ENCODE assay signal across 2 cellular contexts in genomic region chr6:54481096-54481495, GRCh38.
TF ChIP-seq lines count a peak whose summit lies in the region.

No MANE protein-coding gene starts in this region.

TF ChIP-seq in SK-N-SH, 30 proteins besides CTCF, POLR2A, EP300 and RAD21 (continued from another document):
- no peak for TF ChIP-seq REST (IDR thresholded peaks at IDR 0.05; ENCODE audit: low read depth, low read length)

TF ChIP-seq in SK-N-SH treated with all-trans-retinoic acid at 6 μM for 48 hours, 23 proteins besides CTCF, POLR2A, EP300 and RAD21 (continued from another document):
- TF ChIP-seq PATZ1 (CRISPR knock-in tag; IDR thresholded peaks at IDR 0.05; ENCODE audit: borderline replicate concordance), result no peak
- no peak for TF ChIP-seq ARNTL (CRISPR knock-in tag; IDR thresholded peaks at IDR 0.05; ENCODE audit: borderline replicate concordance, low read depth)
- no peak for TF ChIP-seq RARB (CRISPR knock-in tag; IDR thresholded peaks at IDR 0.05)
- TF ChIP-seq SNAI2 (CRISPR knock-in tag; IDR thresholded peaks at IDR 0.05), result no peak
- no peak for TF ChIP-seq TCF4 (CRISPR knock-in tag; IDR thresholded peaks at IDR 0.05; ENCODE audit: borderline replicate concordance)
- TF ChIP-seq ZNF565 (CRISPR knock-in tag; conservative IDR thresholded peaks at IDR 0.05; ENCODE audit: low read depth), result no peak
- TF ChIP-seq BACH2 (CRISPR knock-in tag; IDR thresholded peaks at IDR 0.05; ENCODE audit: borderline replicate concordance), result no peak
- no peak for TF ChIP-seq POU6F1 (CRISPR knock-in tag; IDR thresholded peaks at IDR 0.05; ENCODE audit: borderline replicate concordance, low read depth)
- no peak for TF ChIP-seq CSDC2 (CRISPR knock-in tag; IDR thresholded peaks at IDR 0.05)
- TF ChIP-seq CSRNP3 (CRISPR knock-in tag; IDR thresholded peaks at IDR 0.05), result no peak
- no peak for TF ChIP-seq ZC3H10 (CRISPR knock-in tag; IDR thresholded peaks at IDR 0.05)
- TF ChIP-seq TSHZ2 (CRISPR knock-in tag; IDR thresholded peaks at IDR 0.05), result no peak
